Comparison of ENCODE assay signal across 1 cellular context in genomic region chr1:39832294-39832693, GRCh38.
TF ChIP-seq lines count a peak whose summit lies in the region.

No MANE protein-coding gene starts in this region.

TF ChIP-seq in K562, 482 proteins besides CTCF, POLR2A, EP300 and RAD21 (continued from another document):
- TF ChIP-seq STAT5B (CRISPR knock-in tag; IDR thresholded peaks at IDR 0.05) (no peak), RFX7 (CRISPR knock-in tag; IDR thresholded peaks at IDR 0.05) (no peak), ZNF449 (CRISPR knock-in tag; IDR thresholded peaks at IDR 0.05) (no peak), ZNF717 (CRISPR knock-in tag; IDR thresholded peaks at IDR 0.05) (no peak), TEAD4 (IDR thresholded peaks at IDR 0.05; ENCODE audit: low read length) (no peak), TEAD4 (CRISPR knock-in tag; IDR thresholded peaks at IDR 0.05; ENCODE audit: borderline replicate concordance) (no peak), WHSC1 (IDR thresholded peaks at IDR 0.05; ENCODE audit: low read length) (no peak), PTBP1 (IDR thresholded peaks at IDR 0.05; ENCODE audit: low read depth, low read length) (no peak), HNRNPK (IDR thresholded peaks at IDR 0.05; ENCODE audit: low read depth, low read length, poor library complexity, severe bottlenecking) (no peak), ZNF212 (CRISPR knock-in tag; IDR thresholded peaks at IDR 0.05) (no peak), SMARCA4 (IDR thresholded peaks at IDR 0.05) (peak; percentile 77), ZNF347 (CRISPR knock-in tag; IDR thresholded peaks at IDR 0.05; ENCODE audit: low read depth) (no peak), PRPF4 (IDR thresholded peaks at IDR 0.05; ENCODE audit: insufficient read depth, low read depth, low read length, poor library complexity, severe bottlenecking) (no peak), MXI1 (IDR thresholded peaks at IDR 0.05; ENCODE audit: low read depth, low read length) (no peak), ARID3B (CRISPR knock-in tag; IDR thresholded peaks at IDR 0.05; ENCODE audit: borderline replicate concordance) (no peak), TSC22D4 (tag; IDR thresholded peaks at IDR 0.05) (no peak), ZNF511 (CRISPR knock-in tag; IDR thresholded peaks at IDR 0.05) (no peak), PHF8 (IDR thresholded peaks at IDR 0.05; ENCODE audit: borderline replicate concordance, low read length) (no peak), ZMIZ1 (IDR thresholded peaks at IDR 0.05; ENCODE audit: low read depth in 2 of 2, low read length in 2 of 2) (no peak), ERF (CRISPR knock-in tag; IDR thresholded peaks at IDR 0.05) (no peak), THRA (IDR thresholded peaks at IDR 0.05) (no peak), MAFG (tag; conservative IDR thresholded peaks at IDR 0.05) (0 out of 2 replicates have a peak, but pooled peaks have one; percentile 11), EP400 (IDR thresholded peaks at IDR 0.05) (no peak), BHLHE40 (IDR thresholded peaks at IDR 0.05; ENCODE audit: low read length) (peak; percentile 92), SRSF9 (IDR thresholded peaks at IDR 0.05; ENCODE audit: borderline replicate concordance, low read depth, low read length) (no peak), ZNF197 (CRISPR knock-in tag; IDR thresholded peaks at IDR 0.05; ENCODE audit: low read depth) (no peak), TRIM24 (IDR thresholded peaks at IDR 0.05) (0 out of 4 replicates have a peak, but pooled peaks of 1 of the 2 experiments have one; percentile 23), NCOA4 (IDR thresholded peaks at IDR 0.05; ENCODE audit: partially characterized antibody) (no peak), ZBTB2 (IDR thresholded peaks at IDR 0.05) (no peak), HMBOX1 (IDR thresholded peaks at IDR 0.05) (peak; percentile 93), RHOXF2B (CRISPR knock-in tag; conservative IDR thresholded peaks at IDR 0.05) (no peak), EHMT2 (IDR thresholded peaks at IDR 0.05) (no peak)
- TF ChIP-seq, protein P1, sequence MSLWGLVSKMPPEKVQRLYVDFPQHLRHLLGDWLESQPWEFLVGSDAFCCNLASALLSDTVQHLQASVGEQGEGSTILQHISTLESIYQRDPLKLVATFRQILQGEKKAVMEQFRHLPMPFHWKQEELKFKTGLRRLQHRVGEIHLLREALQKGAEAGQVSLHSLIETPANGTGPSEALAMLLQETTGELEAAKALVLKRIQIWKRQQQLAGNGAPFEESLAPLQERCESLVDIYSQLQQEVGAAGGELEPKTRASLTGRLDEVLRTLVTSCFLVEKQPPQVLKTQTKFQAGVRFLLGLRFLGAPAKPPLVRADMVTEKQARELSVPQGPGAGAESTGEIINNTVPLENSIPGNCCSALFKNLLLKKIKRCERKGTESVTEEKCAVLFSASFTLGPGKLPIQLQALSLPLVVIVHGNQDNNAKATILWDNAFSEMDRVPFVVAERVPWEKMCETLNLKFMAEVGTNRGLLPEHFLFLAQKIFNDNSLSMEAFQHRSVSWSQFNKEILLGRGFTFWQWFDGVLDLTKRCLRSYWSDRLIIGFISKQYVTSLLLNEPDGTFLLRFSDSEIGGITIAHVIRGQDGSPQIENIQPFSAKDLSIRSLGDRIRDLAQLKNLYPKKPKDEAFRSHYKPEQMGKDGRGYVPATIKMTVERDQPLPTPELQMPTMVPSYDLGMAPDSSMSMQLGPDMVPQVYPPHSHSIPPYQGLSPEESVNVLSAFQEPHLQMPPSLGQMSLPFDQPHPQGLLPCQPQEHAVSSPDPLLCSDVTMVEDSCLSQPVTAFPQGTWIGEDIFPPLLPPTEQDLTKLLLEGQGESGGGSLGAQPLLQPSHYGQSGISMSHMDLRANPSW (CRISPR knock-in tag; IDR thresholded peaks at IDR 0.05): no peak
